13 cellular contexts compared by ENCODE assay signal in genomic region chr10:48251152-48251524, GRCh38. TPM values are rescaled to one million over a fixed set of nuclear protein-coding genes. Genes with fewer than 3 reads are reported as not detected.
DNase-seq lines count a peak whose midpoint lies in the region; ATAC-seq and TF ChIP-seq lines count a peak whose summit lies in the region.
"Had no signal": no experiment of that assay in that cellular context is flagged by ENCODE, and none has a peak within 500 bp of the region (broad histone marks: within the 10 kb centered on the region; RNA-seq: fewer than 3 reads in every experiment).

No MANE protein-coding gene starts in this region.

- no peak for TF ChIP-seq CTCF in nephron (IDR thresholded peaks at IDR 0.05; ENCODE audit: unreplicated experiment in 3 of 3)

- peak; percentile 17 for DNase-seq in DMS 273 (lab: John Stamatoyannopoulos, UW; ENCODE audit: unreplicated experiment)
- no peak for DNase-seq in DMS 273 treated with DMSO at 0.1 percent for 48 hours (lab: John Stamatoyannopoulos, UW)
- peak; percentile 56 for DNase-seq in NCI-H748 (lab: John Stamatoyannopoulos, UW; ENCODE audit: unreplicated experiment)
- DNase-seq: 8988T; activated CD4-positive, alpha-beta T cell treated with anti-CD3 and anti-CD28 coated beads, Interleukin-2, amount 50 U/mL, for 48 hours had no signal

- H3K27me3 Mint-ChIP-seq in nephron (ENCODE audit: low read depth): peaks cover 10% of the 10 kb centered on the region
- H3K27me3 Mint-ChIP-seq: memory B cell had no signal

- H3K9me3 Mint-ChIP-seq in nephron: no peaks in the 10 kb centered on the region
- H3K9me3 Mint-ChIP-seq: activated naive CD4-positive, alpha-beta T cell treated with anti-CD3 and anti-CD28 coated beads, Interleukin-2, amount 50 U/mL, for 72 hours; memory B cell had no signal

- peak overlapping the region; percentile 40 to 78 (median 72) for H3K27ac Mint-ChIP-seq in nephron
- H3K27ac Mint-ChIP-seq: activated naive CD4-positive, alpha-beta T cell treated with anti-CD3 and anti-CD28 coated beads, Interleukin-2, amount 50 U/mL, for 72 hours; memory B cell had no signal

- no peaks in the 10 kb centered on the region for H3K36me3 Mint-ChIP-seq in nephron (ENCODE audit: low read depth)
- H3K36me3 Mint-ChIP-seq: activated naive CD4-positive, alpha-beta T cell treated with anti-CD3 and anti-CD28 coated beads, Interleukin-2, amount 50 U/mL, for 72 hours; memory B cell had no signal

- peaks cover 19% of the 10 kb centered on the region for H3K4me1 Mint-ChIP-seq in nephron
- H3K4me1 Mint-ChIP-seq: memory B cell had no signal

- peak; percentile 56 for ATAC-seq in esophagus mucosa
- ATAC-seq in GM21381 (IDR thresholded peaks at IDR 0.05; ENCODE audit: unreplicated experiment): no peak
- ATAC-seq in GM21786 (IDR thresholded peaks at IDR 0.05; ENCODE audit: unreplicated experiment): no peak
- ATAC-seq in GM19035 (IDR thresholded peaks at IDR 0.05; ENCODE audit: unreplicated experiment): no peak
- ATAC-seq: activated naive CD4-positive, alpha-beta T cell treated with anti-CD3 and anti-CD28 coated beads, Interleukin-2, amount 50 U/mL, for 72 hours had no signal

- no peak overlapping the region for H3K4me3 Mint-ChIP-seq in nephron
- H3K4me3 Mint-ChIP-seq: memory B cell had no signal

RNA-seq across cellular contexts. Expression of gene FRMPD2, which starts 23.4 kb away (rescaled TPM):
- not detected for total RNA-seq in esophagus mucosa
- total RNA-seq: T-helper 1 cell treated with Interleukin-12 subunit alpha and Interleukin-12 subunit beta and Interleukin-4 antibody, amounts not matched to agents 30 ng/mL and 1 ng/mL, for 36 hours had no signal

RNA-seq across cellular contexts. Expression of gene MAPK8, which starts 55.3 kb away (rescaled TPM):
- 27.2 TPM for total RNA-seq in esophagus mucosa
